ENCODE assay signal across 1 cellular context in genomic region chr1:156456625-156457465, GRCh38.
TF ChIP-seq lines count a peak whose summit lies in the region.

No MANE protein-coding gene starts in this region.

TF ChIP-seq in HEK293, 187 proteins besides CTCF, POLR2A, EP300 and RAD21 (continued from another document and continues in another):
- no peak for TF ChIP-seq ZNF274 (IDR thresholded peaks at IDR 0.05; ENCODE audit: low read length)
- TF ChIP-seq ZNF274 (tag by site-specific recombination; IDR thresholded peaks at IDR 0.05; ENCODE audit: borderline replicate concordance): no peak
- no peak for TF ChIP-seq ZNF621 (tag by site-specific recombination; IDR thresholded peaks at IDR 0.05)
- TF ChIP-seq, protein P1, sequence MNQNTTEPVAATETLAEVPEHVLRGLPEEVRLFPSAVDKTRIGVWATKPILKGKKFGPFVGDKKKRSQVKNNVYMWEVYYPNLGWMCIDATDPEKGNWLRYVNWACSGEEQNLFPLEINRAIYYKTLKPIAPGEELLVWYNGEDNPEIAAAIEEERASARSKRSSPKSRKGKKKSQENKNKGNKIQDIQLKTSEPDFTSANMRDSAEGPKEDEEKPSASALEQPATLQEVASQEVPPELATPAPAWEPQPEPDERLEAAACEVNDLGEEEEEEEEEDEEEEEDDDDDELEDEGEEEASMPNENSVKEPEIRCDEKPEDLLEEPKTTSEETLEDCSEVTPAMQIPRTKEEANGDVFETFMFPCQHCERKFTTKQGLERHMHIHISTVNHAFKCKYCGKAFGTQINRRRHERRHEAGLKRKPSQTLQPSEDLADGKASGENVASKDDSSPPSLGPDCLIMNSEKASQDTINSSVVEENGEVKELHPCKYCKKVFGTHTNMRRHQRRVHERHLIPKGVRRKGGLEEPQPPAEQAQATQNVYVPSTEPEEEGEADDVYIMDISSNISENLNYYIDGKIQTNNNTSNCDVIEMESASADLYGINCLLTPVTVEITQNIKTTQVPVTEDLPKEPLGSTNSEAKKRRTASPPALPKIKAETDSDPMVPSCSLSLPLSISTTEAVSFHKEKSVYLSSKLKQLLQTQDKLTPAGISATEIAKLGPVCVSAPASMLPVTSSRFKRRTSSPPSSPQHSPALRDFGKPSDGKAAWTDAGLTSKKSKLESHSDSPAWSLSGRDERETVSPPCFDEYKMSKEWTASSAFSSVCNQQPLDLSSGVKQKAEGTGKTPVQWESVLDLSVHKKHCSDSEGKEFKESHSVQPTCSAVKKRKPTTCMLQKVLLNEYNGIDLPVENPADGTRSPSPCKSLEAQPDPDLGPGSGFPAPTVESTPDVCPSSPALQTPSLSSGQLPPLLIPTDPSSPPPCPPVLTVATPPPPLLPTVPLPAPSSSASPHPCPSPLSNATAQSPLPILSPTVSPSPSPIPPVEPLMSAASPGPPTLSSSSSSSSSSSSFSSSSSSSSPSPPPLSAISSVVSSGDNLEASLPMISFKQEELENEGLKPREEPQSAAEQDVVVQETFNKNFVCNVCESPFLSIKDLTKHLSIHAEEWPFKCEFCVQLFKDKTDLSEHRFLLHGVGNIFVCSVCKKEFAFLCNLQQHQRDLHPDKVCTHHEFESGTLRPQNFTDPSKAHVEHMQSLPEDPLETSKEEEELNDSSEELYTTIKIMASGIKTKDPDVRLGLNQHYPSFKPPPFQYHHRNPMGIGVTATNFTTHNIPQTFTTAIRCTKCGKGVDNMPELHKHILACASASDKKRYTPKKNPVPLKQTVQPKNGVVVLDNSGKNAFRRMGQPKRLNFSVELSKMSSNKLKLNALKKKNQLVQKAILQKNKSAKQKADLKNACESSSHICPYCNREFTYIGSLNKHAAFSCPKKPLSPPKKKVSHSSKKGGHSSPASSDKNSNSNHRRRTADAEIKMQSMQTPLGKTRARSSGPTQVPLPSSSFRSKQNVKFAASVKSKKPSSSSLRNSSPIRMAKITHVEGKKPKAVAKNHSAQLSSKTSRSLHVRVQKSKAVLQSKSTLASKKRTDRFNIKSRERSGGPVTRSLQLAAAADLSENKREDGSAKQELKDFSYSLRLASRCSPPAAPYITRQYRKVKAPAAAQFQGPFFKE (tag by site-specific recombination; IDR thresholded peaks at IDR 0.05; ENCODE audit: borderline replicate concordance): no peak
- peak; percentile 51; the same call in 1 of the 2 replicates for TF ChIP-seq ZNF146 (tag by site-specific recombination; IDR thresholded peaks at IDR 0.05)
- TF ChIP-seq ZNF354C (tag by site-specific recombination; IDR thresholded peaks at IDR 0.05; ENCODE audit: borderline replicate concordance, low read depth): no peak
- TF ChIP-seq ZSCAN5A (tag by site-specific recombination; IDR thresholded peaks at IDR 0.05): peak; percentile 52; the same call in 1 of the 2 replicates
- no peak for TF ChIP-seq ZNF223 (tag by site-specific recombination; IDR thresholded peaks at IDR 0.05)
- peak; percentile 76 for TF ChIP-seq OSR2 (tag by site-specific recombination; IDR thresholded peaks at IDR 0.05)
- TF ChIP-seq ZNF16 (tag by site-specific recombination; IDR thresholded peaks at IDR 0.05; ENCODE audit: low read depth): no peak
- TF ChIP-seq ZNF37A (tag by site-specific recombination; IDR thresholded peaks at IDR 0.05): no peak
- TF ChIP-seq ZNF510 (tag by site-specific recombination; IDR thresholded peaks at IDR 0.05; ENCODE audit: insufficient replicate concordance): no peak
- peak; percentile 77 for TF ChIP-seq ZBTB10 (tag by site-specific recombination; IDR thresholded peaks at IDR 0.05)
- TF ChIP-seq, protein P2, sequence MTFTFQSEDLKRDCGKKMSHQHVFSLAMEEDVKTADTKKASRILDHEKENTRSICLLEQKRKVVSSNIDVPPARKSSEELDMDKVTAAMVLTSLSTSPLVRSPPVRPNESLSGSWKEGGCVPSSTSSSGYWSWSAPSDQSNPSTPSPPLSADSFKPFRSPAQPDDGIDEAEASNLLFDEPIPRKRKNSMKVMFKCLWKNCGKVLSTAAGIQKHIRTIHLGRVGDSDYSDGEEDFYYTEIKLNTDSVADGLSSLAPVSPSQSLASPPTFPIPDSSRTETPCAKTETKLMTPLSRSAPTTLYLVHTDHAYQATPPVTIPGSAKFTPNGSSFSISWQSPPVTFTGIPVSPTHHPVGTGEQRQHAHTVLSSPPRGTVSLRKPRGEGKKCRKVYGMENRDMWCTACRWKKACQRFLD (tag by site-specific recombination; IDR thresholded peaks at IDR 0.05): no peak
- TF ChIP-seq ZNF529 (tag by site-specific recombination; IDR thresholded peaks at IDR 0.05; ENCODE audit: insufficient replicate concordance): no peak
- no peak; the same call in 1 of the 2 replicates for TF ChIP-seq ZNF645 (tag by site-specific recombination; IDR thresholded peaks at IDR 0.05)
- peak; percentile 88 for TF ChIP-seq ZNF610 (tag by site-specific recombination; IDR thresholded peaks at IDR 0.05; ENCODE audit: borderline replicate concordance)
- no peak for TF ChIP-seq ZNF549 (tag by site-specific recombination; IDR thresholded peaks at IDR 0.05)
- peak; percentile 91 for TF ChIP-seq KLF8 (tag by site-specific recombination; IDR thresholded peaks at IDR 0.05)
- no peak for TF ChIP-seq ZNF239 (tag by site-specific recombination; IDR thresholded peaks at IDR 0.05)
- no peak for TF ChIP-seq MEIS1 (CRISPR knock-in tag; IDR thresholded peaks at IDR 0.05; ENCODE audit: borderline replicate concordance)
- no peak for TF ChIP-seq ZNF701 (tag by site-specific recombination; IDR thresholded peaks at IDR 0.05)
- no peak for TF ChIP-seq ZNF548 (tag by site-specific recombination; IDR thresholded peaks at IDR 0.05)
- TF ChIP-seq ZNF2 (tag by site-specific recombination; IDR thresholded peaks at IDR 0.05): peak; percentile 78
- TF ChIP-seq ZNF561 (tag by site-specific recombination; IDR thresholded peaks at IDR 0.05; ENCODE audit: borderline replicate concordance): peak; percentile 85
- peak; percentile 97 for TF ChIP-seq ZNF341 (tag by site-specific recombination; IDR thresholded peaks at IDR 0.05; ENCODE audit: low read depth)
- no peak for TF ChIP-seq ZNF530 (tag by site-specific recombination; IDR thresholded peaks at IDR 0.05; ENCODE audit: low read depth)
- peak; percentile 92 for TF ChIP-seq ZEB2 (tag by site-specific recombination; IDR thresholded peaks at IDR 0.05)
- TF ChIP-seq KLF7 (tag by site-specific recombination; IDR thresholded peaks at IDR 0.05; ENCODE audit: borderline replicate concordance): 0 out of 2 replicates have a peak, but pooled peaks have one; percentile 21
- peak; percentile 98 for TF ChIP-seq KLF1 (tag by site-specific recombination; IDR thresholded peaks at IDR 0.05)
- TF ChIP-seq, protein P3, sequence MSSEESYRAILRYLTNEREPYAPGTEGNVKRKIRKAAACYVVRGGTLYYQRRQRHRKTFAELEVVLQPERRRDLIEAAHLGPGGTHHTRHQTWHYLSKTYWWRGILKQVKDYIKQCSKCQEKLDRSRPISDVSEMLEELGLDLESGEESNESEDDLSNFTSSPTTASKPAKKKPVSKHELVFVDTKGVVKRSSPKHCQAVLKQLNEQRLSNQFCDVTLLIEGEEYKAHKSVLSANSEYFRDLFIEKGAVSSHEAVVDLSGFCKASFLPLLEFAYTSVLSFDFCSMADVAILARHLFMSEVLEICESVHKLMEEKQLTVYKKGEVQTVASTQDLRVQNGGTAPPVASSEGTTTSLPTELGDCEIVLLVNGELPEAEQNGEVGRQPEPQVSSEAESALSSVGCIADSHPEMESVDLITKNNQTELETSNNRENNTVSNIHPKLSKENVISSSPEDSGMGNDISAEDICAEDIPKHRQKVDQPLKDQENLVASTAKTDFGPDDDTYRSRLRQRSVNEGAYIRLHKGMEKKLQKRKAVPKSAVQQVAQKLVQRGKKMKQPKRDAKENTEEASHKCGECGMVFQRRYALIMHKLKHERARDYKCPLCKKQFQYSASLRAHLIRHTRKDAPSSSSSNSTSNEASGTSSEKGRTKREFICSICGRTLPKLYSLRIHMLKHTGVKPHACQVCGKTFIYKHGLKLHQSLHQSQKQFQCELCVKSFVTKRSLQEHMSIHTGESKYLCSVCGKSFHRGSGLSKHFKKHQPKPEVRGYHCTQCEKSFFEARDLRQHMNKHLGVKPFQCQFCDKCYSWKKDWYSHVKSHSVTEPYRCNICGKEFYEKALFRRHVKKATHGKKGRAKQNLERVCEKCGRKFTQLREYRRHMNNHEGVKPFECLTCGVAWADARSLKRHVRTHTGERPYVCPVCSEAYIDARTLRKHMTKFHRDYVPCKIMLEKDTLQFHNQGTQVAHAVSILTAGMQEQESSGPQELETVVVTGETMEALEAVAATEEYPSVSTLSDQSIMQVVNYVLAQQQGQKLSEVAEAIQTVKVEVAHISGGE (tag by site-specific recombination; conservative IDR thresholded peaks at IDR 0.05; ENCODE audit: low read depth): peak; percentile 68
- no peak for TF ChIP-seq ZNF202 (tag by site-specific recombination; IDR thresholded peaks at IDR 0.05; ENCODE audit: borderline replicate concordance)
- TF ChIP-seq ZNF138 (tag by site-specific recombination; IDR thresholded peaks at IDR 0.05; ENCODE audit: borderline replicate concordance): no peak
- TF ChIP-seq ZNF560 (tag by site-specific recombination; IDR thresholded peaks at IDR 0.05; ENCODE audit: borderline replicate concordance): no peak
- peak; percentile 91 for TF ChIP-seq ZBTB20 (tag by site-specific recombination; IDR thresholded peaks at IDR 0.05)
- TF ChIP-seq, protein P4, sequence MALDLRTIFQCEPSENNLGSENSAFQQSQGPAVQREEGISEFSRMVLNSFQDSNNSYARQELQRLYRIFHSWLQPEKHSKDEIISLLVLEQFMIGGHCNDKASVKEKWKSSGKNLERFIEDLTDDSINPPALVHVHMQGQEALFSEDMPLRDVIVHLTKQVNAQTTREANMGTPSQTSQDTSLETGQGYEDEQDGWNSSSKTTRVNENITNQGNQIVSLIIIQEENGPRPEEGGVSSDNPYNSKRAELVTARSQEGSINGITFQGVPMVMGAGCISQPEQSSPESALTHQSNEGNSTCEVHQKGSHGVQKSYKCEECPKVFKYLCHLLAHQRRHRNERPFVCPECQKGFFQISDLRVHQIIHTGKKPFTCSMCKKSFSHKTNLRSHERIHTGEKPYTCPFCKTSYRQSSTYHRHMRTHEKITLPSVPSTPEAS (tag by site-specific recombination; IDR thresholded peaks at IDR 0.05): peak; percentile 49; the same call in 1 of the 2 replicates
- TF ChIP-seq ZNF629 (tag by site-specific recombination; IDR thresholded peaks at IDR 0.05): peak; percentile 82
- no peak for TF ChIP-seq AEBP2 (tag by site-specific recombination; IDR thresholded peaks at IDR 0.05; ENCODE audit: borderline replicate concordance)
- peak; percentile 65 for TF ChIP-seq MZF1 (tag by site-specific recombination; IDR thresholded peaks at IDR 0.05; ENCODE audit: borderline replicate concordance)
- peak; percentile 90 for TF ChIP-seq ZNF324 (tag by site-specific recombination; IDR thresholded peaks at IDR 0.05)
- peak; percentile 47; the same call in 1 of the 2 replicates for TF ChIP-seq KLF16 (tag by site-specific recombination; IDR thresholded peaks at IDR 0.05)
